ENCODE assay signal across 29 cellular contexts in the genomic region with DNA sequence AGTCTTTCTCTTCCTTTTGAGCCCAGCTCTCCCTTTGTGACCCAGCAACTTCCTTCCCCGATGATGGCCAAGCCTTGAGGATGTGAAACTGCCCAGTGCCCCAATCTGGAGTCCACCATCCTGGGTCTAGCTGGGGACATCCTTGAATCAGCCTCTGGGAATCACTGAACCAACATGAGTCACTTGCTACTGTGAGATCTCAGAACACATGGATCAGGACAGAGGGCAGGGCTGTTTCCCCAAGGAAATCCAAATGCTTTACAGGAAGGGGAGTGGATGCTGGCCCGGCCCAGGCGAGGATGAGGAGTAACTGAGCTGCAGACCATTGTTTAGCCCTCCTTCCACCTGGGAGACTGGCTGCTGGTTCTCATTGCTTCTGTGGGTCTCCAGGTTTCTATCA.
"Had no signal": no experiment of that assay in that cellular context is flagged by ENCODE, and none has a peak within 500 bp of the region (broad histone marks: within the 10 kb centered on the region; RNA-seq: fewer than 3 reads in every experiment).

No MANE protein-coding gene starts in this region.

- H3K4me3 ChIP-seq: breast epithelium, pancreas, prostate gland, stomach, transverse colon, uterus had no signal

- DNase-seq: activated CD4-positive, alpha-beta memory T cell treated with anti-CD3 and anti-CD28 coated beads, Interleukin-2, amount 10 ng/mL, durations not matched to agents 7 days and 5 days; activated CD4-positive, alpha-beta T cell treated with anti-CD3 and anti-CD28 coated beads for 1 hour; activated CD4-positive, alpha-beta T cell treated with anti-CD3 and anti-CD28 coated beads, Interleukin-2, amount 10 ng/mL, durations not matched to agents 7 days and 5 days; activated CD8-positive, alpha-beta memory T cell treated with anti-CD3 and anti-CD28 coated beads, Interleukin-2, amount 50 U/mL, for 48 hours; activated gamma-delta T cell; activated naive CD4-positive, alpha-beta T cell treated with anti-CD3 and anti-CD28 coated beads, Interleukin-2, amount 50 U/mL, for 16 hours; activated naive CD8-positive, alpha-beta T cell treated with anti-CD3 and anti-CD28 coated beads, Interleukin-2, amount 50 U/mL, for 24 hours; activated T-cell treated with anti-CD3 and anti-CD28 coated beads, Interleukin-2, amount 50 U/mL, for 24 hours; amygdala; endodermal cell; foreskin melanocyte; mammary epithelial cell; naive B cell; pancreas; stimulated activated CD4-positive, alpha-beta T cell treated with anti-CD3 and anti-CD28 coated beads, Interleukin-15, amount 100 ng/mL, for 24 hours; stimulated activated CD4-positive, alpha-beta T cell treated with anti-CD3 and anti-CD28 coated beads, Interleukin-2, amount 100 ng/mL, for 24 hours; stimulated activated naive B cell treated with anti-CD40 and anti-IgM and Interleukin-4, amounts not matched to agents 10 μg/mL and 1 μg/mL and 100 μg/mL, for 72 hours; stomach; T-helper 17 cell; T1000; transverse colon; uterus had no signal

- H3K36me3 ChIP-seq: breast epithelium, pancreas, prostate gland, stomach, transverse colon, uterus had no signal

- H3K27ac ChIP-seq: pancreas, prostate gland, stomach, transverse colon, uterus had no signal

- H3K9me3 Mint-ChIP-seq: activated CD4-positive, alpha-beta memory T cell treated with anti-CD3 and anti-CD28 coated beads, Interleukin-2, amount 10 ng/mL, durations not matched to agents 7 days and 5 days; activated CD4-positive, alpha-beta T cell treated with anti-CD3 and anti-CD28 coated beads, Interleukin-2, amount 10 ng/mL, durations not matched to agents 7 days and 5 days; activated naive CD8-positive, alpha-beta T cell treated with anti-CD3 and anti-CD28 coated beads, Interleukin-2, amount 50 U/mL, for 24 hours; activated T-cell treated with anti-CD3 and anti-CD28 coated beads, Interleukin-2, amount 50 U/mL, for 24 hours; central memory CD8-positive, alpha-beta T cell; dendritic cell treated with granulocyte-macrophage colony-stimulating factor and Interleukin-4, amounts not matched to agents 40 ng/mL and 50 ng/mL, for 4 days; stimulated activated naive B cell treated with anti-CD40 and anti-IgM and Interleukin-4, amounts not matched to agents 10 μg/mL and 1 μg/mL and 100 μg/mL, for 72 hours had no signal

- H3K9me3 ChIP-seq: breast epithelium, pancreas, prostate gland, stomach, transverse colon, uterus had no signal

- H3K27me3 ChIP-seq: breast epithelium, pancreas, stomach, transverse colon, uterus had no signal

- H3K4me1 ChIP-seq: breast epithelium, prostate gland, uterus had no signal

- H3K36me3 Mint-ChIP-seq: mesothelial cell of epicardium had no signal

- FAIRE-seq: islet of Langerhans, pancreas had no signal

- ATAC-seq: activated naive CD8-positive, alpha-beta T cell treated with anti-CD3 and anti-CD28 coated beads, Interleukin-2, amount 50 U/mL, for 24 hours; esophagus mucosa; pancreas; stimulated activated naive B cell treated with anti-CD40 and anti-IgM and Interleukin-4, amounts not matched to agents 10 μg/mL and 1 μg/mL and 100 μg/mL, for 72 hours; T-helper 17 cell had no signal

- H3K27ac Mint-ChIP-seq: activated CD4-positive, alpha-beta memory T cell treated with anti-CD3 and anti-CD28 coated beads, Interleukin-2, amount 10 ng/mL, durations not matched to agents 7 days and 5 days; activated CD4-positive, alpha-beta T cell treated with anti-CD3 and anti-CD28 coated beads, Interleukin-2, amount 10 ng/mL, durations not matched to agents 7 days and 5 days; activated naive CD8-positive, alpha-beta T cell treated with anti-CD3 and anti-CD28 coated beads, Interleukin-2, amount 50 U/mL, for 24 hours; activated T-cell treated with anti-CD3 and anti-CD28 coated beads, Interleukin-2, amount 50 U/mL, for 24 hours; dendritic cell treated with granulocyte-macrophage colony-stimulating factor and Interleukin-4, amounts not matched to agents 40 ng/mL and 50 ng/mL, for 4 days; endodermal cell; mesothelial cell of epicardium; naive B cell; stimulated activated naive B cell treated with anti-CD40 and anti-IgM and Interleukin-4, amounts not matched to agents 10 μg/mL and 1 μg/mL and 100 μg/mL, for 72 hours; T-helper 17 cell had no signal
